Comparison of ENCODE assay signal across 38 cellular contexts in the genomic region with DNA sequence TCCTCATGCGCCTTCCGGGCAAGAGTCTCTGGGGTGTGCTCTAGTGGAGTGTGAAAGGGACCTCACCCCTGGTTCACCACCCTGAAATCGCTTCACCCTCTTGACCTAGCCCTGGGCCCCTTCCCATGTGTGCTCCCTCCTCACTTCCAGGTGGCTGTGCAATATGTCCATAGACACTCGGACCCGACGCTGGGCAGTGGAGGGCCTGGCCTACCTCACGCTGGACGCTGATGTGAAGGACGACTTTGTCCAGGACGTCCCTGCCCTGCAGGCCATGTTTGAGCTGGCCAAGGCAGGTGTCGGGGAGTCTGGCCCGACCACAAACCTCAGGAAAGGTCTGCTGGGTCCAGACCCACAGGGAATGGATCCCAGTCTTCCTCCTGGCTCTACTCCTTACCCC. TPM values are rescaled to one million over a fixed set of nuclear protein-coding genes. Genes with fewer than 3 reads are reported as not detected.
"Had no signal": no experiment of that assay in that cellular context is flagged by ENCODE, and none has a peak within 500 bp of the region (broad histone marks: within the 10 kb centered on the region; RNA-seq: fewer than 3 reads in every experiment).

No MANE protein-coding gene starts in this region.

- H3K4me3 ChIP-seq: ascending aorta, cardiac muscle cell, MG63, Peyer's patch, SJSA1 had no signal

- H3K4me2 ChIP-seq: SK-N-SH had no signal

- H3K4me3 Mint-ChIP-seq: activated CD4-positive, alpha-beta T cell treated with anti-CD3 and anti-CD28 coated beads for 36 hours; activated CD4-positive, alpha-beta T cell treated with anti-CD3 and anti-CD28 coated beads, Interleukin-2, amount 10 ng/mL, durations not matched to agents 7 days and 5 days; activated CD8-positive, alpha-beta memory T cell treated with anti-CD3 and anti-CD28 coated beads, Interleukin-2, amount 10 ng/mL, durations not matched to agents 7 days and 5 days; activated naive CD8-positive, alpha-beta T cell treated with anti-CD3 and anti-CD28 coated beads, Interleukin-2, amount 10 ng/mL, durations not matched to agents 7 days and 5 days; activated T-cell treated with anti-CD3 and anti-CD28 coated beads, Interleukin-2, amount 50 U/mL, for 4 hours; central memory CD8-positive, alpha-beta T cell; T-helper 1 cell treated with Interleukin-12 subunit alpha and Interleukin-12 subunit beta and Interleukin-4 antibody, amounts not matched to agents 30 μg/mL and 1 μg/mL, for 36 hours; T-helper 2 cell treated with Interferon-gamma antibody and Interleukin-4, amounts not matched to agents 5 μg/mL and 100 μg/mL, for 36 hours; WTC11 had no signal

- H3K9ac ChIP-seq: SK-N-SH had no signal

- H3K36me3 Mint-ChIP-seq: activated CD8-positive, alpha-beta memory T cell treated with anti-CD3 and anti-CD28 coated beads, Interleukin-2, amount 10 ng/mL, durations not matched to agents 7 days and 5 days; WTC11 had no signal

- DNase-seq: activated CD4-positive, alpha-beta T cell treated with anti-CD3 and anti-CD28 coated beads for 36 hours; activated CD4-positive, alpha-beta T cell treated with anti-CD3 and anti-CD28 coated beads, Interleukin-2, amount 10 ng/mL, durations not matched to agents 7 days and 5 days; activated CD4-positive, alpha-beta T cell treated with anti-CD3 and anti-CD28 coated beads, Interleukin-2, amount 50 U/mL, for 48 hours; activated CD8-positive, alpha-beta memory T cell treated with anti-CD3 and anti-CD28 coated beads for 24 hours; activated CD8-positive, alpha-beta memory T cell treated with anti-CD3 and anti-CD28 coated beads, Interleukin-2, amount 10 ng/mL, durations not matched to agents 7 days and 5 days; activated effector memory CD4-positive, alpha-beta T cell treated with Interleukin-2 at 50 U/mL for 16 hours; activated naive CD4-positive, alpha-beta T cell treated with anti-CD3 and anti-CD28 coated beads, Interleukin-2, amount 50 U/mL, for 16 hours; activated naive CD8-positive, alpha-beta T cell treated with anti-CD3 and anti-CD28 coated beads, Interleukin-2, amount 10 ng/mL, durations not matched to agents 7 days and 5 days; activated T-cell treated with anti-CD3 and anti-CD28 coated beads, Interleukin-2, amount 50 U/mL, for 4 hours; amygdala; Kasumi-1; KBM-7; MG63; NCI-H1048; NCI-H1105 treated with DMSO at 0.1 percent for 48 hours; NCI-H1436; NCI-H1694; NCI-H1930; NCI-H2081 treated with DMSO at 0.1 percent for 48 hours; NCI-H345; NCI-H510A; NCI-H526; NCI-H748 treated with DMSO at 0.1 percent for 48 hours; NK-92 treated with Interleukin-12 subunit alpha and Interleukin-12 subunit beta, amount 100 ng/mL, for 24 hours; PC-3; RPMI8226; SHP77 treated with DMSO at 0.1 percent for 48 hours; SK-N-SH had no signal

- H3K4me1 Mint-ChIP-seq: WTC11 had no signal

- H3K27ac Mint-ChIP-seq: activated CD4-positive, alpha-beta T cell treated with anti-CD3 and anti-CD28 coated beads for 36 hours; activated CD8-positive, alpha-beta memory T cell treated with anti-CD3 and anti-CD28 coated beads, Interleukin-2, amount 10 ng/mL, durations not matched to agents 7 days and 5 days; activated naive CD8-positive, alpha-beta T cell treated with anti-CD3 and anti-CD28 coated beads, Interleukin-2, amount 10 ng/mL, durations not matched to agents 7 days and 5 days; T-helper 1 cell treated with Interleukin-12 subunit alpha and Interleukin-12 subunit beta and Interleukin-4 antibody, amounts not matched to agents 30 μg/mL and 1 μg/mL, for 36 hours; T-helper 2 cell treated with Interferon-gamma antibody and Interleukin-4, amounts not matched to agents 5 μg/mL and 100 μg/mL, for 36 hours; WTC11 had no signal

- H3K9me3 Mint-ChIP-seq: activated CD4-positive, alpha-beta T cell treated with anti-CD3 and anti-CD28 coated beads, Interleukin-2, amount 10 ng/mL, durations not matched to agents 7 days and 5 days; activated T-cell treated with anti-CD3 and anti-CD28 coated beads, Interleukin-2, amount 50 U/mL, for 4 hours; central memory CD8-positive, alpha-beta T cell; T-helper 1 cell treated with Interleukin-12 subunit alpha and Interleukin-12 subunit beta and Interleukin-4 antibody, amounts not matched to agents 30 μg/mL and 1 μg/mL, for 36 hours; T-helper 2 cell treated with Interferon-gamma antibody and Interleukin-4, amounts not matched to agents 5 μg/mL and 100 μg/mL, for 36 hours; WTC11 had no signal

- H3K36me3 ChIP-seq: ascending aorta, MG63, Peyer's patch, SJSA1 had no signal

- H3K9me3 ChIP-seq: ascending aorta, MG63, Peyer's patch, SJSA1, SK-N-SH had no signal

- H3K27me3 ChIP-seq: ascending aorta, cardiac muscle cell, MG63, Peyer's patch, SJSA1 had no signal

- H3K27ac ChIP-seq: ascending aorta, cardiac muscle cell, Peyer's patch, SJSA1 had no signal

- H3K27me3 Mint-ChIP-seq: activated CD4-positive, alpha-beta T cell treated with anti-CD3 and anti-CD28 coated beads for 36 hours; activated CD4-positive, alpha-beta T cell treated with anti-CD3 and anti-CD28 coated beads, Interleukin-2, amount 10 ng/mL, durations not matched to agents 7 days and 5 days; activated CD8-positive, alpha-beta memory T cell treated with anti-CD3 and anti-CD28 coated beads, Interleukin-2, amount 10 ng/mL, durations not matched to agents 7 days and 5 days; activated naive CD8-positive, alpha-beta T cell treated with anti-CD3 and anti-CD28 coated beads, Interleukin-2, amount 10 ng/mL, durations not matched to agents 7 days and 5 days; central memory CD8-positive, alpha-beta T cell had no signal

- H3K4me1 ChIP-seq: ascending aorta, Peyer's patch had no signal

- ATAC-seq: activated CD4-positive, alpha-beta T cell treated with anti-CD3 and anti-CD28 coated beads for 36 hours; activated CD4-positive, CD25-positive, alpha-beta regulatory T cell treated with anti-CD3 and anti-CD28 coated beads, Interleukin-2, amount 50 U/mL, for 24 hours; activated CD8-positive, alpha-beta memory T cell treated with anti-CD3 and anti-CD28 coated beads, Interleukin-2, amount 10 ng/mL, durations not matched to agents 7 days and 5 days; activated T-cell treated with anti-CD3 and anti-CD28 coated beads, Interleukin-2, amount 50 U/mL, for 4 hours; PC-3; WTC11 had no signal

RNA-seq across cellular contexts. Expression of gene UNC45B, which starts 22.3 kb away (rescaled TPM):
- total RNA-seq: activated T-cell treated with anti-CD3 and anti-CD28 coated beads, Interleukin-2, amount 50 U/mL, for 4 hours; ascending aorta; PC-3; Peyer's patch; SJSA1 had no signal
- polyA plus RNA-seq: SK-N-SH had no signal

RNA-seq across cellular contexts. Expression of gene SLC35G3, which starts 24.2 kb away (rescaled TPM):
- total RNA-seq: activated CD4-positive, alpha-beta T cell treated with anti-CD3 and anti-CD28 coated beads for 36 hours; activated CD4-positive, alpha-beta T cell treated with anti-CD3 and anti-CD28 coated beads, Interleukin-2, amount 10 ng/mL, durations not matched to agents 7 days and 5 days; activated CD8-positive, alpha-beta memory T cell treated with anti-CD3 and anti-CD28 coated beads, Interleukin-2, amount 10 ng/mL, durations not matched to agents 7 days and 5 days; activated naive CD8-positive, alpha-beta T cell treated with anti-CD3 and anti-CD28 coated beads, Interleukin-2, amount 10 ng/mL, durations not matched to agents 7 days and 5 days; activated T-cell treated with anti-CD3 and anti-CD28 coated beads, Interleukin-2, amount 50 U/mL, for 4 hours; ascending aorta; cardiac muscle cell; PC-3; Peyer's patch; SJSA1; WTC11 had no signal
- polyA plus RNA-seq: adipose tissue, SK-N-SH had no signal

RNA-seq across cellular contexts. Expression of gene FNDC8, which starts 48.5 kb away (rescaled TPM):
- total RNA-seq: activated CD4-positive, alpha-beta T cell treated with anti-CD3 and anti-CD28 coated beads for 36 hours; activated CD4-positive, alpha-beta T cell treated with anti-CD3 and anti-CD28 coated beads, Interleukin-2, amount 10 ng/mL, durations not matched to agents 7 days and 5 days; activated CD8-positive, alpha-beta memory T cell treated with anti-CD3 and anti-CD28 coated beads, Interleukin-2, amount 10 ng/mL, durations not matched to agents 7 days and 5 days; activated naive CD8-positive, alpha-beta T cell treated with anti-CD3 and anti-CD28 coated beads, Interleukin-2, amount 10 ng/mL, durations not matched to agents 7 days and 5 days; activated T-cell treated with anti-CD3 and anti-CD28 coated beads, Interleukin-2, amount 50 U/mL, for 4 hours; ascending aorta; cardiac muscle cell; PC-3; Peyer's patch; SJSA1; WTC11 had no signal
- polyA plus RNA-seq: cardiac muscle cell, SK-N-SH had no signal
